Comparison of ENCODE assay signal across 2 cellular contexts in the genomic region with DNA sequence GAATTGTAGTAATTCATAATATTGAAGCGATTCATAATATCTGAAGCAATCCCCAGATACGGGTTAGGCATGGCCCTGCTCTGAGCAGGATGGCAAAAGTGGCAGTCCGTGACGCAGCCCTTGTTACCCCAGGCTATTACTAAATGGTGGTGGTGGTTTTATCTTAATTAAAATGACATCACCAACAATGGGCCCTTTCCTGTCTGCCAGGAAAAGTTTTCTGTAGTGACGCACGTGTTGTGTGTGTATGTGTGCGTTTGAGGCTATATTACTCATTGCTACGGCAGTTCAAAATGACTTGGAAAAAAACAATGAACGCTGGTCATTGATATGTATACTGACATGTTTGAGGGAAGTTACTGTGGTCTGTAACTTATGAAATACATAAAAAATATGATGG.
TF ChIP-seq lines count a peak whose summit lies in the region.

No MANE protein-coding gene starts in this region.

TF ChIP-seq in endothelial cell of umbilical vein, 7 proteins besides CTCF, POLR2A, EP300 and RAD21:
- no peak for TF ChIP-seq MYC (IDR thresholded peaks at IDR 0.05; ENCODE audit: low read depth, low read length)
- peak; percentile 96 for TF ChIP-seq JUN (IDR thresholded peaks at IDR 0.05; ENCODE audit: borderline replicate concordance, insufficient read depth, insufficient read length, low read depth)
- TF ChIP-seq FOS (IDR thresholded peaks at IDR 0.05; ENCODE audit: borderline replicate concordance, insufficient read depth, low read length) = peak; percentile 61
- no peak for TF ChIP-seq GATA2 (IDR thresholded peaks at IDR 0.05; ENCODE audit: insufficient read depth, insufficient read length, low read depth, low read length)
- TF ChIP-seq, protein P1, sequence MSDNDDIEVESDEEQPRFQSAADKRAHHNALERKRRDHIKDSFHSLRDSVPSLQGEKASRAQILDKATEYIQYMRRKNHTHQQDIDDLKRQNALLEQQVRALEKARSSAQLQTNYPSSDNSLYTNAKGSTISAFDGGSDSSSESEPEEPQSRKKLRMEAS (IDR thresholded peaks at IDR 0.05; ENCODE audit: insufficient read depth, insufficient read length) = peak; percentile 80

TF ChIP-seq in liver, 16 proteins besides CTCF, POLR2A, EP300 and RAD21:
- TF ChIP-seq NR2F2 (IDR thresholded peaks at IDR 0.05) (no peak), SP1 (IDR thresholded peaks at IDR 0.05) (no peak), HNF4G (IDR thresholded peaks at IDR 0.05) (no peak)
